In genomic region chr2:29000481-29000880, GRCh38 we compare ENCODE assay signal across 9 cellular contexts. TPM values are rescaled to one million over a fixed set of nuclear protein-coding genes. Genes with fewer than 3 reads are reported as not detected.
A peak's percentile ranks its signal among the peaks of the same experiment; 100 is the strongest.
DNase-seq lines count a peak whose midpoint lies in the region; ATAC-seq and TF ChIP-seq lines count a peak whose summit lies in the region.
"Had no signal": no experiment of that assay in that cellular context is flagged by ENCODE, and none has a peak within 500 bp of the region (broad histone marks: within the 10 kb centered on the region; RNA-seq: fewer than 3 reads in every experiment).

No MANE protein-coding gene starts in this region.

- peak overlapping the region; percentile 40 to 83 (median 71) for H3K4me3 Mint-ChIP-seq in immature natural killer cell
- no peak overlapping the region for H3K4me3 Mint-ChIP-seq in HFFc6

- H3K4me3 ChIP-seq in esophagus muscularis mucosa, result no peak overlapping the region
- no peak overlapping the region for H3K4me3 ChIP-seq in HAP-1

- peak overlapping the region; percentile 94 to 98 (median 96) for H3K27ac Mint-ChIP-seq in immature natural killer cell
- no peak overlapping the region for H3K27ac Mint-ChIP-seq in HFFc6

- peak; percentile 95 for ATAC-seq in HG03139 (IDR thresholded peaks at IDR 0.05; ENCODE audit: unreplicated experiment)

- peaks cover 36 to 37% of the 10 kb centered on the region in 2 donors for H3K4me1 Mint-ChIP-seq in immature natural killer cell
- peaks cover 22% of the 10 kb centered on the region for H3K4me1 Mint-ChIP-seq in HFFc6 (ENCODE audit: low read depth)

- TF ChIP-seq POLR2A in esophagus muscularis mucosa (IDR thresholded peaks at IDR 0.05; ENCODE audit: low read depth), result no peak

- H3K4me1 ChIP-seq in esophagus muscularis mucosa (peaks cover 0 to 20% (median 0%) of the 10 kb centered on the region in 4 donors), HAP-1 (no peaks in the 10 kb centered on the region; the same call in 1 of the 2 replicates)

- in situ Hi-C loops in HAP-1 (cut with MboI; ENCODE audit: low sequenced_read_pairs), result no loop called here

- H3K9me3 Mint-ChIP-seq in immature natural killer cell (no peaks in the 10 kb centered on the region), HFFc6 (no peaks in the 10 kb centered on the region)

- intact Hi-C loops in esophagus muscularis mucosa (cut with DNase I), result no loop called here

- H3K9me3 ChIP-seq in esophagus muscularis mucosa, result no peaks in the 10 kb centered on the region
- no peaks in the 10 kb centered on the region for H3K9me3 ChIP-seq in HAP-1

- peak; percentile 29 for DNase-seq in stimulated activated CD4-positive, alpha-beta T cell treated with anti-CD3 and anti-CD28 coated beads, Interleukin-4, amount 100 ng/mL, for 24 hours
- DNase-seq in stimulated activated CD4-positive, alpha-beta T cell treated with anti-CD3 and anti-CD28 coated beads, Interleukin-12 subunit alpha, Interleukin-12 subunit beta, amount 100 ng/mL, for 4 hours, result no peak
- DNase-seq in T-helper 9 cell, result peak; percentile 50
- peak; percentile 74 to 76 (median 75) for DNase-seq in immature natural killer cell
- DNase-seq in HFFc6, result no peak
- no peak for DNase-seq in esophagus muscularis mucosa (ENCODE audit: extremely low spot score)
- no peak for DNase-seq in HAP-1 (ENCODE audit: low spot score in 2 of 2)

- H3K36me3 ChIP-seq in esophagus muscularis mucosa (no peaks in the 10 kb centered on the region), HAP-1 (replicated peaks) (no peaks in the 10 kb centered on the region)

- H3K36me3 Mint-ChIP-seq in immature natural killer cell, result peaks cover 0 to 3% (median 0%) of the 10 kb centered on the region in 3 donors
- H3K36me3 Mint-ChIP-seq in HFFc6 (ENCODE audit: low read depth), result no peaks in the 10 kb centered on the region

- H3K27me3 Mint-ChIP-seq in immature natural killer cell (ENCODE audit: low read depth in 3 of 3) (peaks cover 3 to 8% (median 6%) of the 10 kb centered on the region in 3 donors), HFFc6 (ENCODE audit: insufficient read depth) (peaks cover 3% of the 10 kb centered on the region)

- H3K27me3 ChIP-seq in esophagus muscularis mucosa, result no peaks in the 10 kb centered on the region
- H3K27me3 ChIP-seq in HAP-1 (ENCODE audit: low read depth), result no peaks in the 10 kb centered on the region

- 91% methylated on average over 5 of the region's 7 CpGs for WGBS in esophagus muscularis mucosa

- H3K27ac ChIP-seq in esophagus muscularis mucosa (replicated peaks in 1 of 4), result no peak overlapping the region
- H3K27ac ChIP-seq: C4-2B had no signal

- no peak for TF ChIP-seq EP300 in esophagus muscularis mucosa (IDR thresholded peaks at IDR 0.05)

- no peak for TF ChIP-seq CTCF in HFFc6 (IDR thresholded peaks at IDR 0.05)
- no peak for TF ChIP-seq CTCF in esophagus muscularis mucosa (IDR thresholded peaks at IDR 0.05)

RNA-seq across cellular contexts. Expression of gene TOGARAM2, which starts 19.4 kb away (rescaled TPM):
- 10 to 100 TPM in 1 of 3 donors, 1 to 10 TPM in 2; 3.1 to 13.0 (median 9.5) TPM for polyA plus RNA-seq in immature natural killer cell
- not detected for total RNA-seq in HFFc6 (2021; fragmentation: NEBNext Ultra II Directional; extraction: Animal tissue kit (Norgen Biotek cat#: 25700))
- total RNA-seq in esophagus muscularis mucosa, result under 1 TPM; 0.57 to 0.99 (median 0.77) TPM

Comparison
In these comparisons a context has a peak if more than half of its experiments do, and no peak if none do; other contexts are left out.
1. DNase-seq: peak in stimulated activated CD4-positive, alpha-beta T cell treated with anti-CD3 and anti-CD28 coated beads, Interleukin-4, amount 100 ng/mL, for 24 hours (single experiment), T-helper 9 cell (single experiment) and immature natural killer cell (3 of 3); none in stimulated activated CD4-positive, alpha-beta T cell treated with anti-CD3 and anti-CD28 coated beads, Interleukin-12 subunit alpha, Interleukin-12 subunit beta, amount 100 ng/mL, for 4 hours (single experiment), HFFc6 (single experiment), esophagus muscularis mucosa (single experiment) and HAP-1 (0 of 2).